33 cellular contexts compared by ENCODE assay signal in genomic region chrY:21601524-21601923, GRCh38.
"Had no signal": no experiment of that assay in that cellular context is flagged by ENCODE, and none has a peak within 500 bp of the region (broad histone marks: within the 10 kb centered on the region; RNA-seq: fewer than 3 reads in every experiment).

No MANE protein-coding gene starts in this region.

- H3K9me3 ChIP-seq: adrenal gland, ascending aorta, body of pancreas, breast epithelium had no signal

- ATAC-seq: activated naive CD4-positive, alpha-beta T cell treated with anti-CD3 and anti-CD28 coated beads, Interleukin-2, amount 50 U/mL, for 72 hours; activated naive CD8-positive, alpha-beta T cell treated with anti-CD3 and anti-CD28 coated beads, Interleukin-2, amount 50 U/mL, for 24 hours; activated T-cell treated with anti-CD3 and anti-CD28 coated beads, Interleukin-2, amount 50 U/mL, for 4 hours; activated T-cell treated with anti-CD3 and anti-CD28 coated beads, Interleukin-2, amount 50 U/mL, for 72 hours; activated T-helper 17 cell treated with anti-CD3 and anti-CD28 coated beads, Interleukin-2, amount 50 U/mL, for 72 hours; body of pancreas had no signal

- H3K27ac ChIP-seq: adrenal gland, ascending aorta, body of pancreas, brain microvascular endothelial cell, breast epithelium, cardiac muscle cell had no signal

- H3K4me1 ChIP-seq: adrenal gland, ascending aorta, body of pancreas, breast epithelium had no signal

- DNase-seq: activated effector memory CD4-positive, alpha-beta T cell treated with anti-CD3 and anti-CD28 coated beads, Interleukin-2, amount 50 U/mL, for 16 hours; activated effector memory CD4-positive, alpha-beta T cell treated with Interleukin-2 at 50 U/mL for 16 hours; activated gamma-delta T cell; activated gamma-delta T cell treated with Interleukin-2 at 50 U/mL for 16 hours; activated naive CD4-positive, alpha-beta T cell; activated naive CD4-positive, alpha-beta T cell treated with anti-CD3 and anti-CD28 coated beads for 36 hours; activated naive CD4-positive, alpha-beta T cell treated with anti-CD3 and anti-CD28 coated beads, Interleukin-2, amount 10 ng/mL, durations not matched to agents 7 days and 5 days; activated naive CD4-positive, alpha-beta T cell treated with anti-CD3 and anti-CD28 coated beads, Interleukin-2, amount 50 U/mL, for 16 hours; activated naive CD4-positive, alpha-beta T cell treated with Interleukin-2 at 50 U/mL for 16 hours; activated naive CD8-positive, alpha-beta T cell treated with anti-CD3 and anti-CD28 coated beads for 36 hours; activated naive CD8-positive, alpha-beta T cell treated with anti-CD3 and anti-CD28 coated beads, Interleukin-2, amount 10 ng/mL, durations not matched to agents 7 days and 5 days; activated naive CD8-positive, alpha-beta T cell treated with anti-CD3 and anti-CD28 coated beads, Interleukin-2, amount 50 U/mL, for 24 hours; activated T-cell treated with anti-CD3 and anti-CD28 coated beads for 4 hours; activated T-cell treated with anti-CD3 and anti-CD28 coated beads, Interleukin-2, amount 50 U/mL, for 1 hour; activated T-cell treated with anti-CD3 and anti-CD28 coated beads, Interleukin-2, amount 50 U/mL, for 24 hours; activated T-cell treated with anti-CD3 and anti-CD28 coated beads, Interleukin-2, amount 50 U/mL, for 4 hours; activated T-cell treated with anti-CD3 and anti-CD28 coated beads, Interleukin-2, amount 50 U/mL, for 48 hours; activated T-cell treated with anti-CD3 and anti-CD28 coated beads, Interleukin-2, amount 50 U/mL, for 72 hours; adrenal gland; amniotic stem cell; amygdala; anterior cingulate cortex; aorta; body of pancreas; brain microvascular endothelial cell; caudate nucleus; central memory CD4-positive, alpha-beta T cell; cerebellar nuclear complex had no signal

- H3K27me3 ChIP-seq: adrenal gland, ascending aorta, body of pancreas, brain microvascular endothelial cell, breast epithelium, cardiac muscle cell had no signal

- H3K4me3 ChIP-seq: adrenal gland, ascending aorta, body of pancreas, breast epithelium, cardiac muscle cell had no signal

- H3K36me3 ChIP-seq: adrenal gland, ascending aorta, brain microvascular endothelial cell, breast epithelium, cardiac muscle cell had no signal
